ENCODE assay signal across 9 cellular contexts in the genomic region with DNA sequence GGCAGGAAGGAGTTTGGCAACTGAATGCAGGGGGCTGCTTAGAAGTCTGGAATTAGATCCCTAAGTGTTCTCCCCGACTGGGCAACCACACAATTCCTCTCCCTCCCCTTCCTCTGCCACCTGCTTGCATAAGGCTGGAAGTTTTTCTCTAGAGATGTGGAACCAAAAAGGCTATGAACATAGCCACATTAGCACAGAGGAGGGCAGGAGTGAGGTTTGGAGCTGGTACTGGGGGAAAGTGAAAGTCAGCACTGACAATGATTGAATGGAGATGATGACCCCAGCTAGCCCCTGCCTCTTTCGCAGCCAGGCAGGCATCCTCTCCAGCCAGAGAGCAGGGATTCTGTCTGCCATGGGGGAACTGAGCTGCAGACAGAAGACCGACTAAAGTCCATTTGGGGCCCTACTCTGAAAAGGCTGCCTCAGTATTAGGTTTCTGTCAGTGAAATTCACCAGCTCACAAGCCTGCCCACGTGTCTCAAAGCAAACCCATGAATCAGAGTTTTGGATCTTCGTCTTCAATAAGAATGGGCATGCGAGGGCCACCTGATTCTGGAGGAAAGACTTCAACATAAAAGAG.
DNase-seq lines count a peak whose midpoint lies in the region; TF ChIP-seq lines count a peak whose summit lies in the region.
"Had no signal": no experiment of that assay in that cellular context is flagged by ENCODE, and none has a peak within 500 bp of the region (broad histone marks: within the 10 kb centered on the region; RNA-seq: fewer than 3 reads in every experiment).

No MANE protein-coding gene starts in this region.

- no peaks in the 10 kb centered on the region for H3K27me3 Mint-ChIP-seq in activated CD4-positive, alpha-beta T cell treated with anti-CD3 and anti-CD28 coated beads, Interleukin-2, amount 10 ng/mL, durations not matched to agents 7 days and 5 days
- no peaks in the 10 kb centered on the region for H3K27me3 Mint-ChIP-seq in glutamatergic neuron (ENCODE audit: unreplicated experiment)

- peak overlapping the region; percentile 37 for H3K27ac Mint-ChIP-seq in activated CD4-positive, alpha-beta T cell treated with anti-CD3 and anti-CD28 coated beads, Interleukin-2, amount 10 ng/mL, durations not matched to agents 7 days and 5 days
- no peak overlapping the region for H3K27ac Mint-ChIP-seq in glutamatergic neuron (ENCODE audit: unreplicated experiment)

- no peaks in the 10 kb centered on the region for H3K27me3 ChIP-seq in skeletal muscle satellite cell (ENCODE audit: control insufficient read depth, insufficient read depth, low read length)

- TF ChIP-seq CTCF in fibroblast of the aortic adventitia (IDR thresholded peaks at IDR 0.05; ENCODE audit: insufficient read depth, low read length) (peak; percentile 7), glutamatergic neuron (IDR thresholded peaks at IDR 0.05; ENCODE audit: partially characterized antibody, unreplicated experiment) (no peak)

- peak overlapping the region; percentile 23 for H3K4me3 Mint-ChIP-seq in activated CD4-positive, alpha-beta T cell treated with anti-CD3 and anti-CD28 coated beads, Interleukin-2, amount 10 ng/mL, durations not matched to agents 7 days and 5 days
- no peak overlapping the region for H3K4me3 Mint-ChIP-seq in glutamatergic neuron (ENCODE audit: unreplicated experiment)

- in situ Hi-C loops in SK-MEL-5 (cut with HindIII; ENCODE audit: low pct_unique_long_range_greater_than_20kb, low sequenced_read_pairs): no loop called here

- H3K4me1 Mint-ChIP-seq in activated CD4-positive, alpha-beta T cell treated with anti-CD3 and anti-CD28 coated beads, Interleukin-2, amount 10 ng/mL, durations not matched to agents 7 days and 5 days: peaks cover 22% of the 10 kb centered on the region
- no peaks in the 10 kb centered on the region for H3K4me1 Mint-ChIP-seq in glutamatergic neuron (ENCODE audit: low read depth, unreplicated experiment)

- H3K36me3 ChIP-seq in skeletal muscle satellite cell (ENCODE audit: insufficient read depth, low read length): no peaks in the 10 kb centered on the region
- H3K36me3 ChIP-seq: HAP-1 had no signal

- H3K4me1 ChIP-seq in skeletal muscle satellite cell (ENCODE audit: control insufficient read depth, insufficient read depth, low read length): peaks cover 16% of the 10 kb centered on the region
- H3K4me1 ChIP-seq: HAP-1 had no signal

- POLR2A ChIA-PET in activated CD4-positive, alpha-beta T cell treated with anti-CD3 and anti-CD28 coated beads, Interleukin-2, amount 10 ng/mL, durations not matched to agents 7 days and 5 days (lab: Charles Lee): no interaction called here

- peak overlapping the region; percentile 54 for H3K4me2 ChIP-seq in skeletal muscle satellite cell (ENCODE audit: low read length)

- H3K9me3 Mint-ChIP-seq in activated CD4-positive, alpha-beta T cell treated with anti-CD3 and anti-CD28 coated beads, Interleukin-2, amount 10 ng/mL, durations not matched to agents 7 days and 5 days: peaks cover 12% of the 10 kb centered on the region
- no peaks in the 10 kb centered on the region for H3K9me3 Mint-ChIP-seq in glutamatergic neuron (ENCODE audit: unreplicated experiment)

- CTCF ChIA-PET in activated CD4-positive, alpha-beta T cell treated with anti-CD3 and anti-CD28 coated beads, Interleukin-2, amount 10 ng/mL, durations not matched to agents 7 days and 5 days (lab: Charles Lee): interaction anchor here (0.6 kb wide), 1 partner anchor 84 kb away, joined by 5 read pairs; no protein-coding TSS in a partner anchor

- H3K9ac ChIP-seq in skeletal muscle satellite cell (ENCODE audit: low read depth, low read length): no peak overlapping the region

- no peak for DNase-seq in activated CD4-positive, alpha-beta T cell treated with anti-CD3 and anti-CD28 coated beads, Interleukin-2, amount 10 ng/mL, durations not matched to agents 7 days and 5 days
- no peak for DNase-seq in activated CD4-positive, alpha-beta T cell treated with anti-CD3 and anti-CD28 coated beads for 4 hours
- peak; percentile 37 for DNase-seq in SK-MEL-5 (ENCODE audit: low read depth, low spot score)
- DNase-seq in fibroblast of the aortic adventitia (ENCODE audit: low read depth): peak; percentile 16
- DNase-seq in glutamatergic neuron: no peak
- no peak for DNase-seq in NCI-H524 treated with DMSO at 0.1 percent for 48 hours (lab: John Stamatoyannopoulos, UW)
- DNase-seq in NCI-H82 treated with DMSO at 0.1 percent for 48 hours (lab: John Stamatoyannopoulos, UW; ENCODE audit: unreplicated experiment): no peak

- no peak overlapping the region for H3K4me3 ChIP-seq in fibroblast of the aortic adventitia (ENCODE audit: low read depth, low read length)
- no peak overlapping the region for H3K4me3 ChIP-seq in skeletal muscle satellite cell (ENCODE audit: low read length)
- H3K4me3 ChIP-seq: HAP-1 had no signal

- peaks cover 4% of the 10 kb centered on the region for H3K9me3 ChIP-seq in skeletal muscle satellite cell (replicated peaks; ENCODE audit: low read length)
- H3K9me3 ChIP-seq: HAP-1 had no signal

- peaks cover 9% of the 10 kb centered on the region for H3K36me3 Mint-ChIP-seq in activated CD4-positive, alpha-beta T cell treated with anti-CD3 and anti-CD28 coated beads, Interleukin-2, amount 10 ng/mL, durations not matched to agents 7 days and 5 days (ENCODE audit: low read depth)
- H3K36me3 Mint-ChIP-seq in glutamatergic neuron (ENCODE audit: unreplicated experiment): peaks cover 4% of the 10 kb centered on the region

Comparison
In these comparisons a context has a peak if more than half of its experiments do, and no peak if none do; other contexts are left out.
1. DNase-seq: peak in SK-MEL-5 (single experiment) and fibroblast of the aortic adventitia (single experiment); none in activated CD4-positive, alpha-beta T cell treated with anti-CD3 and anti-CD28 coated beads, Interleukin-2, amount 10 ng/mL, durations not matched to agents 7 days and 5 days (single experiment), activated CD4-positive, alpha-beta T cell treated with anti-CD3 and anti-CD28 coated beads for 4 hours (0 of 2), glutamatergic neuron (single experiment), NCI-H524 treated with DMSO at 0.1 percent for 48 hours (single experiment) and NCI-H82 treated with DMSO at 0.1 percent for 48 hours (single experiment).